In genomic region chrX:46588263-46588662, GRCh38 we compare ENCODE assay signal across 8 cellular contexts. TPM values are rescaled to one million over a fixed set of nuclear protein-coding genes. Genes with fewer than 3 reads are reported as not detected.
DNase-seq lines count a peak whose midpoint lies in the region; ATAC-seq and TF ChIP-seq lines count a peak whose summit lies in the region.

No MANE protein-coding gene starts in this region.

- no peak for TF ChIP-seq POLR2A in heart left ventricle (IDR thresholded peaks at IDR 0.05)

- intact Hi-C loops in heart left ventricle (cut with DNase I) = loop anchor here in 2 of 10 donors (5.0 kb wide), 2 partner anchors 39 to 44 kb away; no protein-coding TSS in a partner anchor

- H3K4me3 ChIP-seq in heart left ventricle = peak overlapping the region in 5 of 12 donors; percentile 2 to 33 (median 8)

- peak overlapping the region in 11 of 12 donors; percentile 38 to 79 (median 61) for H3K27ac ChIP-seq in heart left ventricle

- ATAC-seq in heart left ventricle = peak; percentile 35 to 77 (median 72)
- no peak for ATAC-seq in stimulated activated naive CD8-positive, alpha-beta T cell treated with anti-CD3 and anti-CD28 coated beads, Interleukin-15, Interleukin-2, amounts not matched to agents 100 U/mL and 50 U/mL, for 24 hours
- ATAC-seq in HG02763 (IDR thresholded peaks at IDR 0.05; ENCODE audit: unreplicated experiment) = no peak
- no peak for ATAC-seq in GM21528 (IDR thresholded peaks at IDR 0.05; ENCODE audit: low FRiP score, unreplicated experiment)

- no peaks in the 10 kb centered on the region for H3K27me3 ChIP-seq in heart left ventricle

- no peak for TF ChIP-seq CTCF in heart left ventricle (IDR thresholded peaks at IDR 0.05)

- H3K4me1 ChIP-seq in heart left ventricle = peaks cover 3 to 68% (median 37%) of the 10 kb centered on the region in 12 donors

- H3K36me3 ChIP-seq in heart left ventricle = no peaks in the 10 kb centered on the region

- H3K9me3 ChIP-seq in heart left ventricle = no peaks in the 10 kb centered on the region

- 32 to 48% (median 41%) methylated on average over 4 of the region's 4 CpGs for WGBS in heart left ventricle, 4 donors

- DNase-seq in KG1 (lab: John Stamatoyannopoulos, UW) (peak; percentile 4), heart left ventricle (peak in 4 of 5 donors; percentile 55 to 70 (median 60)), DMS79 treated with DMSO at 0.1 percent for 48 hours (lab: John Stamatoyannopoulos, UW) (no peak), NCI-H1436 (lab: John Stamatoyannopoulos, UW) (no peak)
- peak; percentile 44 to 57 for DNase-seq in activated T-cell treated with anti-CD3 and anti-CD28 coated beads, Interleukin-2, amount 50 U/mL, for 48 hours
- DNase-seq in stimulated activated naive CD8-positive, alpha-beta T cell treated with anti-CD3 and anti-CD28 coated beads, Interleukin-15, Interleukin-2, amounts not matched to agents 100 U/mL and 50 U/mL, for 24 hours = peak; percentile 48

RNA-seq across cellular contexts. Expression of gene CHST7, which starts 14.7 kb away (rescaled TPM):
- 10 to 100 TPM in 5 of 9 donors, 1 to 10 TPM in 4; 5.0 to 41.8 (median 15.0) TPM for total RNA-seq in heart left ventricle
- 10 to 100 TPM in 1 of 2 donors, 1 to 10 TPM in 1; 3.6 to 31.7 TPM for polyA plus RNA-seq in heart left ventricle

RNA-seq across cellular contexts. Expression of gene ZNF674, which starts 43.0 kb away (rescaled TPM):
- total RNA-seq in heart left ventricle = 1 to 10 TPM in 8 of 9 donors, under 1 TPM in 1; 0.81 to 5.6 (median 3.8) TPM
- polyA plus RNA-seq in heart left ventricle = 1 to 10 TPM; 1.0 to 2.0 TPM

Comparison
In these comparisons a context has a peak if more than half of its experiments do, and no peak if none do; other contexts are left out.
1. DNase-seq: peak in KG1 (single experiment), activated T-cell treated with anti-CD3 and anti-CD28 coated beads, Interleukin-2, amount 50 U/mL, for 48 hours (2 of 2), heart left ventricle (4 of 5) and stimulated activated naive CD8-positive, alpha-beta T cell treated with anti-CD3 and anti-CD28 coated beads, Interleukin-15, Interleukin-2, amounts not matched to agents 100 U/mL and 50 U/mL, for 24 hours (single experiment); none in DMS79 treated with DMSO at 0.1 percent for 48 hours (single experiment) and NCI-H1436 (single experiment).
2. ATAC-seq: peak in heart left ventricle (4 of 4); none in stimulated activated naive CD8-positive, alpha-beta T cell treated with anti-CD3 and anti-CD28 coated beads, Interleukin-15, Interleukin-2, amounts not matched to agents 100 U/mL and 50 U/mL, for 24 hours (single experiment), HG02763 (single experiment) and GM21528 (single experiment).